ENCODE assay signal across 1 cellular context in genomic region chr14:103629503-103630121, GRCh38.
TF ChIP-seq lines count a peak whose summit lies in the region.

No MANE protein-coding gene starts in this region.

TF ChIP-seq in GM12878, 131 proteins besides CTCF, POLR2A, EP300 and RAD21 (continued from another document):
- TF ChIP-seq, protein P1, sequence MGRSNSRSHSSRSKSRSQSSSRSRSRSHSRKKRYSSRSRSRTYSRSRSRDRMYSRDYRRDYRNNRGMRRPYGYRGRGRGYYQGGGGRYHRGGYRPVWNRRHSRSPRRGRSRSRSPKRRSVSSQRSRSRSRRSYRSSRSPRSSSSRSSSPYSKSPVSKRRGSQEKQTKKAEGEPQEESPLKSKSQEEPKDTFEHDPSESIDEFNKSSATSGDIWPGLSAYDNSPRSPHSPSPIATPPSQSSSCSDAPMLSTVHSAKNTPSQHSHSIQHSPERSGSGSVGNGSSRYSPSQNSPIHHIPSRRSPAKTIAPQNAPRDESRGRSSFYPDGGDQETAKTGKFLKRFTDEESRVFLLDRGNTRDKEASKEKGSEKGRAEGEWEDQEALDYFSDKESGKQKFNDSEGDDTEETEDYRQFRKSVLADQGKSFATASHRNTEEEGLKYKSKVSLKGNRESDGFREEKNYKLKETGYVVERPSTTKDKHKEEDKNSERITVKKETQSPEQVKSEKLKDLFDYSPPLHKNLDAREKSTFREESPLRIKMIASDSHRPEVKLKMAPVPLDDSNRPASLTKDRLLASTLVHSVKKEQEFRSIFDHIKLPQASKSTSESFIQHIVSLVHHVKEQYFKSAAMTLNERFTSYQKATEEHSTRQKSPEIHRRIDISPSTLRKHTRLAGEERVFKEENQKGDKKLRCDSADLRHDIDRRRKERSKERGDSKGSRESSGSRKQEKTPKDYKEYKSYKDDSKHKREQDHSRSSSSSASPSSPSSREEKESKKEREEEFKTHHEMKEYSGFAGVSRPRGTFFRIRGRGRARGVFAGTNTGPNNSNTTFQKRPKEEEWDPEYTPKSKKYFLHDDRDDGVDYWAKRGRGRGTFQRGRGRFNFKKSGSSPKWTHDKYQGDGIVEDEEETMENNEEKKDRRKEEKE (IDR thresholded peaks at IDR 0.05): no peak
- TF ChIP-seq PML (IDR thresholded peaks at IDR 0.05; ENCODE audit: low read length) (no peak), E2F8 (IDR thresholded peaks at IDR 0.05; ENCODE audit: low read depth, partially characterized antibody) (no peak), RELB (IDR thresholded peaks at IDR 0.05; ENCODE audit: low read depth) (no peak), MYC (IDR thresholded peaks at IDR 0.05; ENCODE audit: insufficient read depth, insufficient read length, insufficient replicate concordance, low read length, severe bottlenecking) (no peak), SUZ12 (IDR thresholded peaks at IDR 0.05; ENCODE audit: unreplicated experiment) (no peak), BHLHE40 (IDR thresholded peaks at IDR 0.05; ENCODE audit: borderline replicate concordance in 1 of 2, low read depth in 2 of 2, low read length in 1 of 2) (peak in 1 of 2 experiments; percentile 13; a peak in 1 of 4 replicates), YY1 (IDR thresholded peaks at IDR 0.05; ENCODE audit: low read depth, low read length) (no peak), SRF (IDR thresholded peaks at IDR 0.05; ENCODE audit: low read depth in 2 of 2, low read length in 2 of 2) (no peak)
- TF ChIP-seq, protein P2, sequence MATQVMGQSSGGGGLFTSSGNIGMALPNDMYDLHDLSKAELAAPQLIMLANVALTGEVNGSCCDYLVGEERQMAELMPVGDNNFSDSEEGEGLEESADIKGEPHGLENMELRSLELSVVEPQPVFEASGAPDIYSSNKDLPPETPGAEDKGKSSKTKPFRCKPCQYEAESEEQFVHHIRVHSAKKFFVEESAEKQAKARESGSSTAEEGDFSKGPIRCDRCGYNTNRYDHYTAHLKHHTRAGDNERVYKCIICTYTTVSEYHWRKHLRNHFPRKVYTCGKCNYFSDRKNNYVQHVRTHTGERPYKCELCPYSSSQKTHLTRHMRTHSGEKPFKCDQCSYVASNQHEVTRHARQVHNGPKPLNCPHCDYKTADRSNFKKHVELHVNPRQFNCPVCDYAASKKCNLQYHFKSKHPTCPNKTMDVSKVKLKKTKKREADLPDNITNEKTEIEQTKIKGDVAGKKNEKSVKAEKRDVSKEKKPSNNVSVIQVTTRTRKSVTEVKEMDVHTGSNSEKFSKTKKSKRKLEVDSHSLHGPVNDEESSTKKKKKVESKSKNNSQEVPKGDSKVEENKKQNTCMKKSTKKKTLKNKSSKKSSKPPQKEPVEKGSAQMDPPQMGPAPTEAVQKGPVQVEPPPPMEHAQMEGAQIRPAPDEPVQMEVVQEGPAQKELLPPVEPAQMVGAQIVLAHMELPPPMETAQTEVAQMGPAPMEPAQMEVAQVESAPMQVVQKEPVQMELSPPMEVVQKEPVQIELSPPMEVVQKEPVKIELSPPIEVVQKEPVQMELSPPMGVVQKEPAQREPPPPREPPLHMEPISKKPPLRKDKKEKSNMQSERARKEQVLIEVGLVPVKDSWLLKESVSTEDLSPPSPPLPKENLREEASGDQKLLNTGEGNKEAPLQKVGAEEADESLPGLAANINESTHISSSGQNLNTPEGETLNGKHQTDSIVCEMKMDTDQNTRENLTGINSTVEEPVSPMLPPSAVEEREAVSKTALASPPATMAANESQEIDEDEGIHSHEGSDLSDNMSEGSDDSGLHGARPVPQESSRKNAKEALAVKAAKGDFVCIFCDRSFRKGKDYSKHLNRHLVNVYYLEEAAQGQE (IDR thresholded peaks at IDR 0.05; ENCODE audit: low read depth, low read length): no peak
